Comparison of ENCODE assay signal across 29 cellular contexts in genomic region chr2:22855081-22855480, GRCh38.
DNase-seq lines count a peak whose midpoint lies in the region; ATAC-seq and TF ChIP-seq lines count a peak whose summit lies in the region.
"Had no signal": no experiment of that assay in that cellular context is flagged by ENCODE, and none has a peak within 500 bp of the region (broad histone marks: within the 10 kb centered on the region; RNA-seq: fewer than 3 reads in every experiment).

No MANE protein-coding gene starts in this region.

- H3K27me3 Mint-ChIP-seq in endodermal cell (ENCODE audit: insufficient read depth): peaks cover 4% of the 10 kb centered on the region
- H3K27me3 Mint-ChIP-seq: activated CD4-positive, alpha-beta T cell treated with anti-CD3 and anti-CD28 coated beads, Interleukin-2, amount 10 ng/mL, durations not matched to agents 24 days and 14 days; activated CD8-positive, alpha-beta memory T cell treated with anti-CD3 and anti-CD28 coated beads, Interleukin-2, amount 10 ng/mL, durations not matched to agents 7 days and 5 days; activated naive CD8-positive, alpha-beta T cell treated with anti-CD3 and anti-CD28 coated beads, Interleukin-2, amount 50 U/mL, for 24 hours; CD4-positive, alpha-beta T cell had no signal

- no peaks in the 10 kb centered on the region for H3K4me1 ChIP-seq in endodermal cell (ENCODE audit: control insufficient read depth, insufficient read depth, low read length)
- H3K4me1 ChIP-seq: A549, lower lobe of right lung, uterus had no signal

- no peaks in the 10 kb centered on the region for H3K4me1 Mint-ChIP-seq in endodermal cell
- H3K4me1 Mint-ChIP-seq: activated CD4-positive, alpha-beta T cell treated with anti-CD3 and anti-CD28 coated beads, Interleukin-2, amount 10 ng/mL, durations not matched to agents 24 days and 14 days; activated CD8-positive, alpha-beta memory T cell treated with anti-CD3 and anti-CD28 coated beads, Interleukin-2, amount 10 ng/mL, durations not matched to agents 7 days and 5 days; activated naive CD8-positive, alpha-beta T cell treated with anti-CD3 and anti-CD28 coated beads, Interleukin-2, amount 50 U/mL, for 24 hours; natural killer cell had no signal

- H3K4me3 ChIP-seq in endodermal cell (ENCODE audit: low read length): no peak overlapping the region
- H3K4me3 ChIP-seq: A549, lower lobe of right lung, mucosa of descending colon, smooth muscle cell, thoracic aorta, uterus had no signal

- peaks cover 4% of the 10 kb centered on the region for H3K9me3 Mint-ChIP-seq in endodermal cell

- no peaks in the 10 kb centered on the region for H3K27me3 ChIP-seq in endodermal cell (ENCODE audit: control insufficient read depth, insufficient read depth, low read length, poor library complexity, severe bottlenecking)
- H3K27me3 ChIP-seq: uterus had no signal

- H3K4me3 Mint-ChIP-seq in endodermal cell: no peak overlapping the region
- H3K4me3 Mint-ChIP-seq: activated CD4-positive, alpha-beta T cell treated with anti-CD3 and anti-CD28 coated beads, Interleukin-2, amount 10 ng/mL, durations not matched to agents 24 days and 14 days; activated CD8-positive, alpha-beta memory T cell treated with anti-CD3 and anti-CD28 coated beads, Interleukin-2, amount 10 ng/mL, durations not matched to agents 7 days and 5 days; activated naive CD8-positive, alpha-beta T cell treated with anti-CD3 and anti-CD28 coated beads, Interleukin-2, amount 50 U/mL, for 24 hours; CD4-positive, alpha-beta T cell; natural killer cell had no signal

- H3K36me3 Mint-ChIP-seq in endodermal cell (ENCODE audit: low read depth): no peaks in the 10 kb centered on the region
- H3K36me3 Mint-ChIP-seq: activated CD8-positive, alpha-beta memory T cell treated with anti-CD3 and anti-CD28 coated beads, Interleukin-2, amount 10 ng/mL, durations not matched to agents 7 days and 5 days; natural killer cell had no signal

- DNase-seq in Ammon's horn (ENCODE audit: low spot score) (peak; percentile 79), NCI-H345 (lab: John Stamatoyannopoulos, UW) (peak; percentile 59), endodermal cell (no peak), pons (ENCODE audit: low spot score) (peak; percentile 97)
- DNase-seq in activated CD4-positive, alpha-beta T cell treated with anti-CD3 and anti-CD28 coated beads, Interleukin-2, amount 50 U/mL, for 4 hours: no peak
- DNase-seq in activated CD4-positive, alpha-beta T cell treated with anti-CD3 and anti-CD28 coated beads for 1 hour: no peak
- DNase-seq: activated CD4-positive, alpha-beta T cell treated with anti-CD3 and anti-CD28 coated beads, Interleukin-2, amount 10 ng/mL, durations not matched to agents 24 days and 14 days; activated CD8-positive, alpha-beta memory T cell treated with anti-CD3 and anti-CD28 coated beads, Interleukin-2, amount 10 ng/mL, durations not matched to agents 7 days and 5 days; activated naive CD4-positive, alpha-beta T cell; activated naive CD8-positive, alpha-beta T cell treated with anti-CD3 and anti-CD28 coated beads, Interleukin-2, amount 50 U/mL, for 24 hours; activated T-cell treated with anti-CD3 and anti-CD28 coated beads, Interleukin-2, amount 50 U/mL, for 48 hours; CD4-positive, alpha-beta T cell; foreskin fibroblast; kidney glomerular epithelial cell; lower lobe of right lung; mucosa of descending colon; natural killer cell; NCI-H187 treated with DMSO at 0.1 percent for 48 hours; NCI-H226; NCI-H82; occipital lobe; stimulated activated naive CD4-positive, alpha-beta T cell; uterus had no signal

- H3K9me3 ChIP-seq in endodermal cell (ENCODE audit: control insufficient read depth, low read length): peaks cover 2% of the 10 kb centered on the region
- H3K9me3 ChIP-seq: A549, lower lobe of right lung, mucosa of descending colon, thoracic aorta, uterus had no signal

- no peak overlapping the region for H3K27ac Mint-ChIP-seq in endodermal cell
- H3K27ac Mint-ChIP-seq: activated CD4-positive, alpha-beta T cell treated with anti-CD3 and anti-CD28 coated beads, Interleukin-2, amount 10 ng/mL, durations not matched to agents 24 days and 14 days; activated CD8-positive, alpha-beta memory T cell treated with anti-CD3 and anti-CD28 coated beads, Interleukin-2, amount 10 ng/mL, durations not matched to agents 7 days and 5 days; activated naive CD8-positive, alpha-beta T cell treated with anti-CD3 and anti-CD28 coated beads, Interleukin-2, amount 50 U/mL, for 24 hours; CD4-positive, alpha-beta T cell; natural killer cell had no signal

- no peak for ATAC-seq in GM18502 (IDR thresholded peaks at IDR 0.05; ENCODE audit: poor library complexity, unreplicated experiment)
- no peak for ATAC-seq in GM19035 (IDR thresholded peaks at IDR 0.05; ENCODE audit: unreplicated experiment)
- ATAC-seq: A549; activated CD8-positive, alpha-beta memory T cell treated with anti-CD3 and anti-CD28 coated beads, Interleukin-2, amount 10 ng/mL, durations not matched to agents 7 days and 5 days; activated naive CD8-positive, alpha-beta T cell treated with anti-CD3 and anti-CD28 coated beads, Interleukin-2, amount 50 U/mL, for 24 hours; esophagus mucosa; lower lobe of right lung; mucosa of descending colon; natural killer cell had no signal

- 99 to 100% methylated on average over 3 of the region's 3 CpGs for WGBS in endodermal cell (ENCODE audit: insufficient coverage in 1 of 2, insufficient read length in 1 of 2), 2 experiments

- TF ChIP-seq CTCF in endodermal cell (conservative IDR thresholded peaks at IDR 0.05): no peak

- no peaks in the 10 kb centered on the region for H3K36me3 ChIP-seq in endodermal cell (ENCODE audit: control insufficient read depth, insufficient read depth, low read length)
- H3K36me3 ChIP-seq: lower lobe of right lung, thoracic aorta, uterus had no signal

- H3K27ac ChIP-seq in endodermal cell (ENCODE audit: low read depth, low read length): peak overlapping the region; percentile 85
- H3K27ac ChIP-seq: A549, lower lobe of right lung, thoracic aorta, uterus had no signal

- H3K9ac ChIP-seq in endodermal cell (ENCODE audit: extremely low read depth, low read length, poor library complexity, severe bottlenecking): no peak overlapping the region

Comparison
In these comparisons a context has a peak if more than half of its experiments do, and no peak if none do; other contexts are left out.
1. DNase-seq: peak in Ammon's horn (single experiment), NCI-H345 (single experiment) and pons (single experiment); none in endodermal cell (single experiment), activated CD4-positive, alpha-beta T cell treated with anti-CD3 and anti-CD28 coated beads, Interleukin-2, amount 50 U/mL, for 4 hours (0 of 2) and activated CD4-positive, alpha-beta T cell treated with anti-CD3 and anti-CD28 coated beads for 1 hour (single experiment).